20 cellular contexts compared by ENCODE assay signal in the genomic region with DNA sequence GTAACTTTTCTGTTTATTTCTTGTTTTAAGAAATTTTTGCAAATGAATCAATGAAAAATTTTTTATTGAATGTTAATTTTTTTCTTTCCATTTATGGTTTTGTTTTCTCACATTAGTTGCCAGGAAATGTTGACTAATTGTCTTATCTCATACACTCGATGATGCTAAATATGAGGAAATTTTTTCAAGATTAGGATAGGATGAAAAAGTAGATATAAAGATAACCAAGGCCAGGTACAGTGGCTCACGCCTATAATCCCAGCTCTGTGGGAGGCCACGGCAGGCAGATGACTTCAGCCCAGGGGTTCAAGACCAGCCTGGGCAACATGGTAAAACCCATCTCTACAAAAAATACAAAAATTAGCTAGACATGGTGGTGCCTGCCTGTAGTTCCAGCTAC.
"Had no signal": no experiment of that assay in that cellular context is flagged by ENCODE, and none has a peak within 500 bp of the region (broad histone marks: within the 10 kb centered on the region; RNA-seq: fewer than 3 reads in every experiment).

No MANE protein-coding gene starts in this region.

- DNase-seq: activated CD4-positive, alpha-beta T cell treated with anti-CD3 and anti-CD28 coated beads, Interleukin-2, amount 50 U/mL, for 1 hour; activated CD4-positive, CD25-positive, alpha-beta regulatory T cell treated with anti-CD3 and anti-CD28 coated beads, Interleukin-2, amount 50 U/mL, for 72 hours; activated naive CD4-positive, alpha-beta T cell treated with Interleukin-2 at 50 U/mL for 16 hours; brain microvascular endothelial cell; central memory CD4-positive, alpha-beta T cell; effector memory CD4-positive, alpha-beta T cell; gastrocnemius medialis; hippocampal formation; left ventricle myocardium superior; mammary epithelial cell; midbrain; ovary; spleen; stimulated activated CD4-positive, alpha-beta T cell treated with anti-CD3 and anti-CD28 coated beads, Interleukin-4, amount 100 ng/mL, for 4 hours; substantia nigra; thyroid gland; WERI-Rb-1 had no signal

- ATAC-seq: gastrocnemius medialis, left ventricle myocardium superior, SK-N-SH treated with all-trans-retinoic acid at 6 μM for 48 hours had no signal

- H3K27me3 Mint-ChIP-seq: stimulated activated naive CD8-positive, alpha-beta T cell treated with anti-CD3 and anti-CD28 coated beads, Interleukin-15, Interleukin-2, amounts not matched to agents 100 ng/mL and 50 ng/mL, for 24 hours had no signal

- H3K27ac Mint-ChIP-seq: nephron had no signal

- H3K4me3 Mint-ChIP-seq: nephron; stimulated activated naive CD8-positive, alpha-beta T cell treated with anti-CD3 and anti-CD28 coated beads, Interleukin-15, Interleukin-2, amounts not matched to agents 100 ng/mL and 50 ng/mL, for 24 hours had no signal

- H3K9me3 Mint-ChIP-seq: nephron; stimulated activated naive CD8-positive, alpha-beta T cell treated with anti-CD3 and anti-CD28 coated beads, Interleukin-15, Interleukin-2, amounts not matched to agents 100 ng/mL and 50 ng/mL, for 24 hours had no signal

- H3K4me1 Mint-ChIP-seq: nephron had no signal
